In genomic region chr6:144581807-144582537, GRCh38 we compare ENCODE assay signal across 8 cellular contexts.
A peak's percentile ranks its signal among the peaks of the same experiment; 100 is the strongest.
DNase-seq lines count a peak whose midpoint lies in the region; ATAC-seq, FAIRE-seq and TF ChIP-seq lines count a peak whose summit lies in the region.

No MANE protein-coding gene starts in this region.

- no peak overlapping the region for H2AK5ac ChIP-seq in H1 (ENCODE audit: low read depth, low read length)

- no peak overlapping the region for H4K8ac ChIP-seq in H1 (ENCODE audit: extremely low read depth, insufficient read depth, low read length)

- H3K56ac ChIP-seq in H1 (replicated peaks; ENCODE audit: insufficient read length, low read depth, low read length) = no peak overlapping the region

- no peak overlapping the region; a peak in 1 of 4 replicates for H3K4me2 ChIP-seq in H1 (ENCODE audit: insufficient read depth in 1 of 2, low read depth in 2 of 2, low read length in 2 of 2)

- H2AFZ ChIP-seq in H1 (ENCODE audit: low read length) = no peak overlapping the region

- H3K4me1 Mint-ChIP-seq in Calu3 (ENCODE audit: low read depth, unreplicated experiment) (no peaks in the 10 kb centered on the region), naive B cell (peaks cover 16 to 20% (median 18%) of the 10 kb centered on the region in 3 donors)

- H3K79me1 ChIP-seq in H1 (ENCODE audit: low read depth, low read length) = no peaks in the 10 kb centered on the region

- H3K4me3 ChIP-seq in SJCRH30 (no peak overlapping the region), H1 (ENCODE audit: extremely low read depth in 1 of 4, insufficient read depth in 2 of 4, low read depth in 3 of 4, low read length in 4 of 4) (no peak overlapping the region)

- no peak for TF ChIP-seq POLR2A in H1 (IDR thresholded peaks at IDR 0.05; ENCODE audit: control extremely low read depth in 1 of 2, low read depth in 2 of 2, low read length in 2 of 2)

- no peak for TF ChIP-seq EP300 in H1 (IDR thresholded peaks at IDR 0.05; ENCODE audit: borderline replicate concordance in 1 of 2, low read depth in 2 of 2, low read length in 2 of 2)

- no peak overlapping the region for H2BK120ac ChIP-seq in H1 (replicated peaks; ENCODE audit: low read depth, low read length)

- no peak overlapping the region for H3K14ac ChIP-seq in H1 (ENCODE audit: insufficient read length)

- no peaks in the 10 kb centered on the region for H3K4me1 ChIP-seq in SJCRH30
- peaks cover 0 to 8% (median 5%) of the 10 kb centered on the region in 4 experiments; a peak in 5 of 7 replicates for H3K4me1 ChIP-seq in H1 (replicated peaks in 1 of 4; ENCODE audit: control insufficient read depth in 3 of 4, insufficient read depth in 4 of 4, low read length in 3 of 4)

- no peak overlapping the region for H3K4ac ChIP-seq in H1 (replicated peaks; ENCODE audit: insufficient read length, low read depth, low read length)

- H3K27ac Mint-ChIP-seq in Calu3 (ENCODE audit: unreplicated experiment) (no peak overlapping the region), naive B cell (no peak overlapping the region)

- H3K18ac ChIP-seq in H1 (ENCODE audit: extremely low read depth, low read length) = no peak overlapping the region

- DNase-seq in Calu3 = peak; percentile 1
- peak; percentile 5 to 46 for DNase-seq in SJCRH30
- no peak for DNase-seq in H1 (ENCODE audit: low read depth in 1 of 2, low spot score in 2 of 2)
- DNase-seq in naive B cell = peak; percentile 9
- no peak for DNase-seq in COLO668 (lab: John Stamatoyannopoulos, UW; ENCODE audit: unreplicated experiment)

- H3K9me3 ChIP-seq in SJCRH30 (replicated peaks) = no peaks in the 10 kb centered on the region
- no peaks in the 10 kb centered on the region for H3K9me3 ChIP-seq in H1 (ENCODE audit: insufficient read depth in 2 of 2, low read depth in 1 of 2, low read length in 1 of 2)

- no TSS peak for BruUV-seq in Calu3 (replicated peaks; lab: Mats Ljungman, UMichigan)

- intact Hi-C loops in Calu3 (cut with micrococcal nuclease; ENCODE audit: unreplicated experiment) = loop anchor here (10.0 kb wide), 1 partner anchor 193 kb away; no protein-coding TSS in a partner anchor

- H3K36me3 ChIP-seq in SJCRH30 = 0 out of 2 replicates have a peak, but pooled peaks cover 6% of the 10 kb centered on the region
- peaks cover 0 to 7% (median 1%) of the 10 kb centered on the region in 4 experiments; a peak in 2 of 8 replicates for H3K36me3 ChIP-seq in H1 (ENCODE audit: control insufficient read depth in 2 of 4, insufficient read depth in 4 of 4, low read length in 3 of 4)

- POLR2A ChIA-PET in H1 (lab: Charles Lee; ENCODE audit: partially characterized antibody) = no interaction called here

- FAIRE-seq in H1 (lab: Jason Lieb, UNC) = peak; percentile 86

- 0 out of 4 replicates have a peak, but pooled peaks cover 0 to 6% of the 10 kb centered on the region in 2 experiments for H3K79me2 ChIP-seq in H1 (ENCODE audit: control insufficient read depth in 1 of 2, insufficient read depth in 2 of 2, low read length in 2 of 2)

- H3K27me3 Mint-ChIP-seq in Calu3 (ENCODE audit: unreplicated experiment) (no peaks in the 10 kb centered on the region), naive B cell (no peaks in the 10 kb centered on the region)

- H3K9ac ChIP-seq in H1 (replicated peaks in 1 of 4; ENCODE audit: extremely low read depth in 1 of 4, low read depth in 3 of 4, low read length in 3 of 4) = no peak overlapping the region

- H4K20me1 ChIP-seq in H1 (replicated peaks in 1 of 2; ENCODE audit: control insufficient read depth in 1 of 2, insufficient read depth in 2 of 2, low read length in 2 of 2) = no peaks in the 10 kb centered on the region

- no peaks in the 10 kb centered on the region for H3K23me2 ChIP-seq in H1 (ENCODE audit: low read depth, low read length)

- H3K23ac ChIP-seq in H1 (ENCODE audit: insufficient read length) = no peak overlapping the region

- WGBS in H1 (ENCODE audit: extremely low coverage in 1 of 2, insufficient coverage in 1 of 2, insufficient read length in 1 of 2, insufficient replicate concordance in 2 of 2, low coverage in 1 of 2, low lambda C conversion rate in 2 of 2, missing lambda C conversion rate in 1 of 2), 2 experiments = 73 to 100% methylated on average over 1 to 5 of the region's 5 CpGs

- H4K91ac ChIP-seq in H1 (replicated peaks; ENCODE audit: insufficient read length, low read length) = no peak overlapping the region

- no peak overlapping the region for H4K5ac ChIP-seq in H1 (ENCODE audit: insufficient read length, low read depth, low read length)

- ATAC-seq in HG02798 (IDR thresholded peaks at IDR 0.05; ENCODE audit: poor library complexity, unreplicated experiment) = peak; percentile 31
- ATAC-seq in naive B cell (ENCODE audit: low read depth in 2 of 2) = no peak
- ATAC-seq in GM18498 (IDR thresholded peaks at IDR 0.05; ENCODE audit: unreplicated experiment) = no peak
- no peak for ATAC-seq in activated CD4-positive, CD25-positive, alpha-beta regulatory T cell treated with anti-CD3 and anti-CD28 coated beads, Interleukin-2, amount 50 U/mL, for 24 hours

- H3K27ac ChIP-seq in SJCRH30 (no peak overlapping the region), H1 (ENCODE audit: low read depth, low read length) (no peak overlapping the region)

- H2BK12ac ChIP-seq in H1 (ENCODE audit: low read depth, low read length) = no peak overlapping the region

- H3K9me3 Mint-ChIP-seq in Calu3 (ENCODE audit: low read depth, unreplicated experiment) (no peaks in the 10 kb centered on the region), naive B cell (no peaks in the 10 kb centered on the region)

- H2BK5ac ChIP-seq in H1 (ENCODE audit: low read depth, low read length) = no peak overlapping the region

- TF ChIP-seq CTCF in Calu3 (IDR thresholded peaks at IDR 0.05; ENCODE audit: unreplicated experiment) = no peak
- peak in 2 of 3 experiments; percentile 48 to 66; a peak in 2 of 4 replicates for TF ChIP-seq CTCF in H1 (IDR thresholded peaks at IDR 0.05; ENCODE audit: control extremely low read depth in 1 of 3, insufficient read depth in 1 of 3, low read depth in 1 of 3, low read length in 3 of 3)

- H3K4me3 Mint-ChIP-seq in Calu3 (ENCODE audit: low read depth, unreplicated experiment) (no peak overlapping the region), naive B cell (no peak overlapping the region)

- H2BK15ac ChIP-seq in H1 (ENCODE audit: low read length) = no peak overlapping the region

- TF ChIP-seq RAD21 in H1 (IDR thresholded peaks at IDR 0.05 in 1 of 2, conservative IDR thresholded peaks at IDR 0.05 in 1 of 2; ENCODE audit: low read depth in 2 of 2, low read length in 2 of 2) = peak; percentile 78

- no peaks in the 10 kb centered on the region for H3K27me3 ChIP-seq in SJCRH30
- no peaks in the 10 kb centered on the region for H3K27me3 ChIP-seq in H1 (replicated peaks in 1 of 4; ENCODE audit: control insufficient read depth in 3 of 4, extremely low read depth in 1 of 4, insufficient read depth in 3 of 4, low read length in 3 of 4)

- no peak overlapping the region for H2BK20ac ChIP-seq in H1 (ENCODE audit: low read length)

- CTCF ChIA-PET in Calu3 (lab: Charles Lee) (no interaction called here), H1 (lab: Charles Lee; ENCODE audit: partially characterized antibody) (interaction anchor here (0.5 to 1.9 kb wide), 14 partner anchors 10 to 653 kb away, joined by 3 to 5 read pairs (median 3); no protein-coding TSS in a partner anchor)

- peaks cover 5% of the 10 kb centered on the region for H3K36me3 Mint-ChIP-seq in Calu3 (ENCODE audit: insufficient read depth, unreplicated experiment)
- H3K36me3 Mint-ChIP-seq in naive B cell = peaks cover 3 to 9% of the 10 kb centered on the region in 2 donors

TF ChIP-seq in H1, 55 proteins besides CTCF, POLR2A, EP300 and RAD21:
- TF ChIP-seq TCF12 (IDR thresholded peaks at IDR 0.05; ENCODE audit: low read depth, low read length) (no peak), SP1 (IDR thresholded peaks at IDR 0.05; ENCODE audit: low read depth, low read length) (no peak), CBX5 (IDR thresholded peaks at IDR 0.05; ENCODE audit: low read depth, low read length) (no peak), HDAC2 (IDR thresholded peaks at IDR 0.05; ENCODE audit: borderline replicate concordance in 1 of 2, low read depth in 2 of 2, low read length in 2 of 2) (no peak), JUN (IDR thresholded peaks at IDR 0.05; ENCODE audit: low read depth, low read length) (no peak), NRF1 (IDR thresholded peaks at IDR 0.05; ENCODE audit: low read depth, low read length) (no peak), BCL11A (IDR thresholded peaks at IDR 0.05; ENCODE audit: low read depth in 2 of 2, low read length in 2 of 2) (no peak), SIRT6 (IDR thresholded peaks at IDR 0.05; ENCODE audit: low read length) (no peak)
- TF ChIP-seq, protein P1, sequence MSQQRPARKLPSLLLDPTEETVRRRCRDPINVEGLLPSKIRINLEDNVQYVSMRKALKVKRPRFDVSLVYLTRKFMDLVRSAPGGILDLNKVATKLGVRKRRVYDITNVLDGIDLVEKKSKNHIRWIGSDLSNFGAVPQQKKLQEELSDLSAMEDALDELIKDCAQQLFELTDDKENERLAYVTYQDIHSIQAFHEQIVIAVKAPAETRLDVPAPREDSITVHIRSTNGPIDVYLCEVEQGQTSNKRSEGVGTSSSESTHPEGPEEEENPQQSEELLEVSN (IDR thresholded peaks at IDR 0.05) = no peak
- TF ChIP-seq, protein P2, sequence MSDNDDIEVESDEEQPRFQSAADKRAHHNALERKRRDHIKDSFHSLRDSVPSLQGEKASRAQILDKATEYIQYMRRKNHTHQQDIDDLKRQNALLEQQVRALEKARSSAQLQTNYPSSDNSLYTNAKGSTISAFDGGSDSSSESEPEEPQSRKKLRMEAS (IDR thresholded peaks at IDR 0.05) = no peak

Comparison
In these comparisons a context has a peak if more than half of its experiments do, and no peak if none do; other contexts are left out.
1. DNase-seq: peak in Calu3 (single experiment), SJCRH30 (2 of 2) and naive B cell (single experiment); none in H1 (0 of 2) and COLO668 (single experiment).